1 cellular context compared by ENCODE assay signal in the genomic region with DNA sequence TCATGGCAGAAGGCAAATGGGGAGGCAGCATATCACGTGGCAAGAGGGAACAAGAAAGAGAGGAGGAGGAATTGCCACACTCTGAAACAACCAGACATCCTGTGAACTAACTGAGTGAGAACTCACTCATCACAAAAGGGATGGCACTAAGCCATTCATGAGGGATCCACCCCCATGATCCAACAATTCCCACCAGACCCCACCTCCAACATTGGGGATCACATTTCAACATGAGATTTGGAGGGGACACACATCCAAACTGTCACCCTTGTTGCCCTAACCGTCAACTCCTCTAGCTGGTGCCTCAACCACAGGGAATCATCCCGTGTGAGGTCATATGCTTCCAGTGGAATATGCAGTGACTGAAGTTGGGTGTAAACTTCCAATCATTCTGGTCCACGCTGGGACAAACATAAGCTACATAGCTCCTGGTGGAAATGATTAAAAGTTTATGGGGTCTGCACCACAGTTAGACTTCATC.
A peak's percentile ranks its signal among the peaks of the same experiment; 100 is the strongest.
TF ChIP-seq lines count a peak whose summit lies in the region.

No MANE protein-coding gene starts in this region.

TF ChIP-seq in H1, 55 proteins besides CTCF, POLR2A, EP300 and RAD21:
- TF ChIP-seq YY1 (IDR thresholded peaks at IDR 0.05; ENCODE audit: low read depth, low read length) (no peak), POLR2AphosphoS5 (IDR thresholded peaks at IDR 0.05; ENCODE audit: low read depth, low read length) (peak; percentile 92)
- TF ChIP-seq, protein P1, sequence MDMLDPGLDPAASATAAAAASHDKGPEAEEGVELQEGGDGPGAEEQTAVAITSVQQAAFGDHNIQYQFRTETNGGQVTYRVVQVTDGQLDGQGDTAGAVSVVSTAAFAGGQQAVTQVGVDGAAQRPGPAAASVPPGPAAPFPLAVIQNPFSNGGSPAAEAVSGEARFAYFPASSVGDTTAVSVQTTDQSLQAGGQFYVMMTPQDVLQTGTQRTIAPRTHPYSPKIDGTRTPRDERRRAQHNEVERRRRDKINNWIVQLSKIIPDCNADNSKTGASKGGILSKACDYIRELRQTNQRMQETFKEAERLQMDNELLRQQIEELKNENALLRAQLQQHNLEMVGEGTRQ (IDR thresholded peaks at IDR 0.05; ENCODE audit: low read length) = peak; percentile 47; the same call in 1 of the 2 replicates
TF ChIP-seq in H1: peak in this region for 2.
